In the genomic region with DNA sequence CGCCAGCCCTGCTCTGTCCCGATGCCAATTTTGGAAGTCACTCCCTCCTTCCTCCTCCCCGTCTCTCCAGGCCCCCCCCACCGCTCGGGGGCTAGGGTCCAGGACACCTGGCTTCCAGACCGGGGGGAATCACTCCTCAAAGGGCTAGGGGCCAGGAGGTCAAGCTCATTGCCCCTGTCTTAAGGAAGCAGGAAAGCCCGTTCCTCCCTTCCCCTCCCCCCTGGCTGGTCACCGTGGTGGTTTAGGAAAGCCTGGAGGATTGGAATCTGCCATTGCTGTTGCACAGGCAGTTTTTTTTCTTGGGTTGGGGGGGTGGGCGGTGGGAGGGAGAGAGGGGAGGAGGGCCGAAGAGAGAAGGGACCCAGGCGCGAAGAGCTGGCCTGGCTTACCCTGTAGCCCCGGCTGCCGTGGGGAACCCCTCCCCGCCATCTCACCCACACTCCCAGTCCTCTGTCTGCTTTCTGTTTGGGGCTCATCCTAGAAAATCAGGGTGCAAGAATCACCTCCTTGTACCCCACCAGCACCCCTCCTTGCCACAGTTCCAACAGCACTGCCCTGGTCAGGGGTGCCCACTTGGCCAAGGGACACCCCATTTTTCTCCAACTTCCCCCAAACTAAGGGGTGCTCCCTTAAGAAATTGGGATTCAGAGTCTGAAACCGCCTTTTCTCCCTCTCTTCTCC, we compare ENCODE assay signal across 8 cellular contexts. TPM values are rescaled to one million over a fixed set of nuclear protein-coding genes. Genes with fewer than 3 reads are reported as not detected.
A peak's percentile ranks its signal among the peaks of the same experiment; 100 is the strongest.
DNase-seq lines count a peak whose midpoint lies in the region; TF ChIP-seq lines count a peak whose summit lies in the region.

No MANE protein-coding gene starts in this region.

- H3K9ac ChIP-seq in NT2/D1 (ENCODE audit: insufficient read length, low read depth) (peak overlapping the region; percentile 61), mucosa of rectum (ENCODE audit: low read depth in 1 of 2, low read length in 2 of 2) (peak overlapping the region; percentile 72 to 74)

- peak overlapping the region; percentile 67 to 80 for H3K27ac ChIP-seq in mucosa of rectum (ENCODE audit: low read depth in 2 of 2, low read length in 2 of 2)

- H3K4me3 ChIP-seq in NT2/D1 (ENCODE audit: insufficient read length, low read depth) = peak overlapping the region; percentile 19
- H3K4me3 ChIP-seq in epithelial cell of esophagus (ENCODE audit: low read length) = peak overlapping the region; percentile 37
- H3K4me3 ChIP-seq in mucosa of rectum (ENCODE audit: low read length in 2 of 2) = peak overlapping the region; percentile 68 to 70

- peaks cover 16% of the 10 kb centered on the region for H3K27me3 ChIP-seq in NT2/D1 (ENCODE audit: insufficient read depth, insufficient read length)
- no peaks in the 10 kb centered on the region for H3K27me3 ChIP-seq in mucosa of rectum (ENCODE audit: control insufficient read depth in 2 of 2, insufficient read depth in 2 of 2, low read length in 2 of 2)

- DNase-seq in DMS79 treated with DMSO at 0.1 percent for 48 hours (lab: John Stamatoyannopoulos, UW) (peak; percentile 56), NT2/D1 (ENCODE audit: low read depth, low spot score) (no peak), epithelial cell of esophagus (ENCODE audit: low read depth) (no peak), NOMO-1 treated with DMSO at 0.1 percent for 48 hours (lab: John Stamatoyannopoulos, UW; ENCODE audit: unreplicated experiment) (no peak), HCEC 1CT (no peak), occipital lobe (lab: John Stamatoyannopoulos, UW) (no peak)
- no peak for DNase-seq in activated effector memory CD4-positive, alpha-beta T cell treated with Interleukin-2 at 50 U/mL for 16 hours

- no peak for TF ChIP-seq CTCF in epithelial cell of esophagus (IDR thresholded peaks at IDR 0.05; ENCODE audit: insufficient read depth, low read depth, low read length, missing control alignments)

- H3K36me3 ChIP-seq in NT2/D1 (ENCODE audit: insufficient read depth, insufficient read length, low read length) (peaks cover 15% of the 10 kb centered on the region), mucosa of rectum (ENCODE audit: control insufficient read depth in 2 of 2, insufficient read depth in 2 of 2, low read length in 2 of 2) (peaks cover 0 to 3% of the 10 kb centered on the region in 2 donors)

- peaks cover 2% of the 10 kb centered on the region for H3K4me1 ChIP-seq in NT2/D1 (ENCODE audit: insufficient read depth, insufficient read length)
- peaks cover 28 to 35% of the 10 kb centered on the region in 2 donors for H3K4me1 ChIP-seq in mucosa of rectum (ENCODE audit: control insufficient read depth in 2 of 2, insufficient read depth in 2 of 2, low read length in 2 of 2)

- H3K9me3 ChIP-seq in NT2/D1 (ENCODE audit: insufficient read depth, low read length) (no peaks in the 10 kb centered on the region), mucosa of rectum (ENCODE audit: control insufficient read depth in 2 of 2, low read length in 2 of 2) (no peaks in the 10 kb centered on the region)

RNA-seq across cellular contexts. Expression of a gene that starts 2.9 kb away (rescaled TPM):
- 1.4 TPM for total RNA-seq in occipital lobe

RNA-seq across cellular contexts. Expression of a gene that starts 7.6 kb away (rescaled TPM):
- total RNA-seq in occipital lobe = 46.0 TPM

RNA-seq across cellular contexts. Expression of a gene that starts 15.8 kb away (rescaled TPM):
- 0.47 TPM for total RNA-seq in occipital lobe

RNA-seq across cellular contexts. Expression of a gene that starts 23.9 kb away (rescaled TPM):
- total RNA-seq in occipital lobe = 0.31 TPM

RNA-seq across cellular contexts. Expression of a gene that starts 24.1 kb away (rescaled TPM):
- total RNA-seq in occipital lobe = not detected

Comparison
In these comparisons a context has a peak if more than half of its experiments do, and no peak if none do; other contexts are left out.
1. H3K4me3 ChIP-seq: peak in every context shown above with its lines; median percentile 69 in mucosa of rectum; 37 in epithelial cell of esophagus; 19 in NT2/D1.